Comparison of ENCODE assay signal across 17 cellular contexts in genomic region chr1:239647045-239647444, GRCh38.
DNase-seq lines count a peak whose midpoint lies in the region; ATAC-seq lines count a peak whose summit lies in the region.
"Had no signal": no experiment of that assay in that cellular context is flagged by ENCODE, and none has a peak within 500 bp of the region (broad histone marks: within the 10 kb centered on the region; RNA-seq: fewer than 3 reads in every experiment).

No MANE protein-coding gene starts in this region.

- ATAC-seq in activated naive CD4-positive, alpha-beta T cell treated with anti-CD3 and anti-CD28 coated beads, Interleukin-2, amount 50 U/mL, for 72 hours, result peak; percentile 58 to 62
- peak; percentile 34 for ATAC-seq in activated T-helper 17 cell treated with anti-CD3 and anti-CD28 coated beads, Interleukin-2, amount 50 U/mL, for 72 hours (replicated peaks)
- peak; percentile 36 for ATAC-seq in activated naive CD8-positive, alpha-beta T cell treated with anti-CD3 and anti-CD28 coated beads, Interleukin-2, amount 10 ng/mL, durations not matched to agents 7 days and 5 days (ENCODE audit: low read depth)
- no peak for ATAC-seq in GM21619 (IDR thresholded peaks at IDR 0.05; ENCODE audit: unreplicated experiment)

- DNase-seq in activated CD4-positive, alpha-beta T cell treated with anti-CD3 and anti-CD28 coated beads, Interleukin-2, amount 10 ng/mL, durations not matched to agents 24 days and 14 days, result peak; percentile 43
- no peak for DNase-seq in activated CD4-positive, alpha-beta T cell treated with anti-CD3 and anti-CD28 coated beads, Interleukin-2, amount 10 ng/mL, durations not matched to agents 7 days and 5 days
- DNase-seq in activated naive CD4-positive, alpha-beta T cell treated with anti-CD3 and anti-CD28 coated beads, Interleukin-2, amount 50 U/mL, for 72 hours (ENCODE audit: low spot score in 2 of 2), result no peak
- DNase-seq in activated naive CD4-positive, alpha-beta T cell treated with anti-CD3 and anti-CD28 coated beads, Interleukin-2, amount 10 ng/mL, durations not matched to agents 7 days and 5 days, result no peak
- no peak for DNase-seq in activated naive CD8-positive, alpha-beta T cell treated with anti-CD3 and anti-CD28 coated beads, Interleukin-2, amount 10 ng/mL, durations not matched to agents 7 days and 5 days
- no peak for DNase-seq in amygdala (lab: John Stamatoyannopoulos, UW)
- DNase-seq: C1 segment of cervical spinal cord; Calu3; CD4-positive, alpha-beta memory T cell; COR-L47; DMS53; DMS79 treated with DMSO at 0.1 percent for 48 hours; GF-D8; GOT3; HFFc6 had no signal

- POLR2A ChIA-PET in activated CD4-positive, alpha-beta T cell treated with anti-CD3 and anti-CD28 coated beads, Interleukin-2, amount 10 ng/mL, durations not matched to agents 7 days and 5 days (lab: Charles Lee), result no interaction called here
- POLR2A ChIA-PET in activated naive CD8-positive, alpha-beta T cell treated with anti-CD3 and anti-CD28 coated beads, Interleukin-2, amount 10 ng/mL, durations not matched to agents 7 days and 5 days (lab: Charles Lee), result no interaction called here

- no peaks in the 10 kb centered on the region for H3K36me3 Mint-ChIP-seq in activated CD4-positive, alpha-beta T cell treated with anti-CD3 and anti-CD28 coated beads, Interleukin-2, amount 10 ng/mL, durations not matched to agents 24 days and 14 days (ENCODE audit: low read depth)
- no peaks in the 10 kb centered on the region for H3K36me3 Mint-ChIP-seq in activated CD4-positive, alpha-beta T cell treated with anti-CD3 and anti-CD28 coated beads, Interleukin-2, amount 10 ng/mL, durations not matched to agents 7 days and 5 days (ENCODE audit: low read depth)
- H3K36me3 Mint-ChIP-seq in activated naive CD4-positive, alpha-beta T cell treated with anti-CD3 and anti-CD28 coated beads, Interleukin-2, amount 50 U/mL, for 72 hours, result peaks cover 5 to 13% of the 10 kb centered on the region in 2 donors
- H3K36me3 Mint-ChIP-seq in activated naive CD4-positive, alpha-beta T cell treated with anti-CD3 and anti-CD28 coated beads, Interleukin-2, amount 10 ng/mL, durations not matched to agents 7 days and 5 days, result no peaks in the 10 kb centered on the region
- no peaks in the 10 kb centered on the region for H3K36me3 Mint-ChIP-seq in activated T-helper 17 cell treated with anti-CD3 and anti-CD28 coated beads, Interleukin-2, amount 50 U/mL, for 72 hours (ENCODE audit: low read depth)
- no peaks in the 10 kb centered on the region for H3K36me3 Mint-ChIP-seq in activated naive CD8-positive, alpha-beta T cell treated with anti-CD3 and anti-CD28 coated beads, Interleukin-2, amount 10 ng/mL, durations not matched to agents 7 days and 5 days
- H3K36me3 Mint-ChIP-seq: CD4-positive, alpha-beta memory T cell had no signal

- no peak overlapping the region for H3K27ac Mint-ChIP-seq in activated CD4-positive, alpha-beta T cell treated with anti-CD3 and anti-CD28 coated beads, Interleukin-2, amount 10 ng/mL, durations not matched to agents 24 days and 14 days
- no peak overlapping the region for H3K27ac Mint-ChIP-seq in activated CD4-positive, alpha-beta T cell treated with anti-CD3 and anti-CD28 coated beads, Interleukin-2, amount 10 ng/mL, durations not matched to agents 7 days and 5 days
- no peak overlapping the region for H3K27ac Mint-ChIP-seq in activated naive CD4-positive, alpha-beta T cell treated with anti-CD3 and anti-CD28 coated beads, Interleukin-2, amount 50 U/mL, for 72 hours
- no peak overlapping the region for H3K27ac Mint-ChIP-seq in activated naive CD4-positive, alpha-beta T cell treated with anti-CD3 and anti-CD28 coated beads, Interleukin-2, amount 10 ng/mL, durations not matched to agents 7 days and 5 days
- no peak overlapping the region for H3K27ac Mint-ChIP-seq in activated T-helper 17 cell treated with anti-CD3 and anti-CD28 coated beads, Interleukin-2, amount 50 U/mL, for 72 hours
- no peak overlapping the region for H3K27ac Mint-ChIP-seq in activated naive CD8-positive, alpha-beta T cell treated with anti-CD3 and anti-CD28 coated beads, Interleukin-2, amount 10 ng/mL, durations not matched to agents 7 days and 5 days
- H3K27ac Mint-ChIP-seq: CD4-positive, alpha-beta memory T cell; HFFc6 had no signal

- H3K4me1 Mint-ChIP-seq in activated CD4-positive, alpha-beta T cell treated with anti-CD3 and anti-CD28 coated beads, Interleukin-2, amount 10 ng/mL, durations not matched to agents 24 days and 14 days, result no peaks in the 10 kb centered on the region
- H3K4me1 Mint-ChIP-seq in activated CD4-positive, alpha-beta T cell treated with anti-CD3 and anti-CD28 coated beads, Interleukin-2, amount 10 ng/mL, durations not matched to agents 7 days and 5 days, result no peaks in the 10 kb centered on the region
- no peaks in the 10 kb centered on the region for H3K4me1 Mint-ChIP-seq in activated naive CD4-positive, alpha-beta T cell treated with anti-CD3 and anti-CD28 coated beads, Interleukin-2, amount 10 ng/mL, durations not matched to agents 7 days and 5 days
- H3K4me1 Mint-ChIP-seq in activated T-helper 17 cell treated with anti-CD3 and anti-CD28 coated beads, Interleukin-2, amount 50 U/mL, for 72 hours, result no peaks in the 10 kb centered on the region
- H3K4me1 Mint-ChIP-seq in activated naive CD8-positive, alpha-beta T cell treated with anti-CD3 and anti-CD28 coated beads, Interleukin-2, amount 10 ng/mL, durations not matched to agents 7 days and 5 days, result no peaks in the 10 kb centered on the region
- H3K4me1 Mint-ChIP-seq: CD4-positive, alpha-beta memory T cell had no signal

- no peaks in the 10 kb centered on the region for H3K9me3 Mint-ChIP-seq in activated CD4-positive, alpha-beta T cell treated with anti-CD3 and anti-CD28 coated beads, Interleukin-2, amount 10 ng/mL, durations not matched to agents 24 days and 14 days
- peaks cover 4% of the 10 kb centered on the region for H3K9me3 Mint-ChIP-seq in activated CD4-positive, alpha-beta T cell treated with anti-CD3 and anti-CD28 coated beads, Interleukin-2, amount 10 ng/mL, durations not matched to agents 7 days and 5 days
- H3K9me3 Mint-ChIP-seq in activated naive CD4-positive, alpha-beta T cell treated with anti-CD3 and anti-CD28 coated beads, Interleukin-2, amount 50 U/mL, for 72 hours, result peaks cover 3 to 4% of the 10 kb centered on the region in 2 donors
- H3K9me3 Mint-ChIP-seq in activated naive CD4-positive, alpha-beta T cell treated with anti-CD3 and anti-CD28 coated beads, Interleukin-2, amount 10 ng/mL, durations not matched to agents 7 days and 5 days, result no peaks in the 10 kb centered on the region
- no peaks in the 10 kb centered on the region for H3K9me3 Mint-ChIP-seq in activated T-helper 17 cell treated with anti-CD3 and anti-CD28 coated beads, Interleukin-2, amount 50 U/mL, for 72 hours
- peaks cover 1% of the 10 kb centered on the region for H3K9me3 Mint-ChIP-seq in activated naive CD8-positive, alpha-beta T cell treated with anti-CD3 and anti-CD28 coated beads, Interleukin-2, amount 10 ng/mL, durations not matched to agents 7 days and 5 days

- no peak overlapping the region for H3K4me3 Mint-ChIP-seq in activated CD4-positive, alpha-beta T cell treated with anti-CD3 and anti-CD28 coated beads, Interleukin-2, amount 10 ng/mL, durations not matched to agents 24 days and 14 days
- no peak overlapping the region for H3K4me3 Mint-ChIP-seq in activated CD4-positive, alpha-beta T cell treated with anti-CD3 and anti-CD28 coated beads, Interleukin-2, amount 10 ng/mL, durations not matched to agents 7 days and 5 days
- no peak overlapping the region for H3K4me3 Mint-ChIP-seq in activated naive CD4-positive, alpha-beta T cell treated with anti-CD3 and anti-CD28 coated beads, Interleukin-2, amount 10 ng/mL, durations not matched to agents 7 days and 5 days
- no peak overlapping the region for H3K4me3 Mint-ChIP-seq in activated T-helper 17 cell treated with anti-CD3 and anti-CD28 coated beads, Interleukin-2, amount 50 U/mL, for 72 hours
- no peak overlapping the region for H3K4me3 Mint-ChIP-seq in activated naive CD8-positive, alpha-beta T cell treated with anti-CD3 and anti-CD28 coated beads, Interleukin-2, amount 10 ng/mL, durations not matched to agents 7 days and 5 days
- H3K4me3 Mint-ChIP-seq: CD4-positive, alpha-beta memory T cell; HFFc6 had no signal

- CTCF ChIA-PET in activated CD4-positive, alpha-beta T cell treated with anti-CD3 and anti-CD28 coated beads, Interleukin-2, amount 10 ng/mL, durations not matched to agents 7 days and 5 days (lab: Charles Lee), result no interaction called here
- CTCF ChIA-PET in activated naive CD4-positive, alpha-beta T cell treated with anti-CD3 and anti-CD28 coated beads, Interleukin-2, amount 10 ng/mL, durations not matched to agents 7 days and 5 days (lab: Charles Lee), result no interaction called here

- intact Hi-C loops in activated CD4-positive, alpha-beta T cell treated with anti-CD3 and anti-CD28 coated beads, Interleukin-2, amount 10 ng/mL, durations not matched to agents 24 days and 14 days (cut with micrococcal nuclease), result no loop called here

- no peaks in the 10 kb centered on the region for H3K27me3 Mint-ChIP-seq in activated CD4-positive, alpha-beta T cell treated with anti-CD3 and anti-CD28 coated beads, Interleukin-2, amount 10 ng/mL, durations not matched to agents 24 days and 14 days
- H3K27me3 Mint-ChIP-seq in activated CD4-positive, alpha-beta T cell treated with anti-CD3 and anti-CD28 coated beads, Interleukin-2, amount 10 ng/mL, durations not matched to agents 7 days and 5 days, result no peaks in the 10 kb centered on the region
- H3K27me3 Mint-ChIP-seq in activated naive CD4-positive, alpha-beta T cell treated with anti-CD3 and anti-CD28 coated beads, Interleukin-2, amount 10 ng/mL, durations not matched to agents 7 days and 5 days, result no peaks in the 10 kb centered on the region
- no peaks in the 10 kb centered on the region for H3K27me3 Mint-ChIP-seq in activated T-helper 17 cell treated with anti-CD3 and anti-CD28 coated beads, Interleukin-2, amount 50 U/mL, for 72 hours
- H3K27me3 Mint-ChIP-seq in activated naive CD8-positive, alpha-beta T cell treated with anti-CD3 and anti-CD28 coated beads, Interleukin-2, amount 10 ng/mL, durations not matched to agents 7 days and 5 days, result no peaks in the 10 kb centered on the region
- H3K27me3 Mint-ChIP-seq: CD4-positive, alpha-beta memory T cell had no signal
